Comparison of ENCODE assay signal across 18 cellular contexts in the genomic region with DNA sequence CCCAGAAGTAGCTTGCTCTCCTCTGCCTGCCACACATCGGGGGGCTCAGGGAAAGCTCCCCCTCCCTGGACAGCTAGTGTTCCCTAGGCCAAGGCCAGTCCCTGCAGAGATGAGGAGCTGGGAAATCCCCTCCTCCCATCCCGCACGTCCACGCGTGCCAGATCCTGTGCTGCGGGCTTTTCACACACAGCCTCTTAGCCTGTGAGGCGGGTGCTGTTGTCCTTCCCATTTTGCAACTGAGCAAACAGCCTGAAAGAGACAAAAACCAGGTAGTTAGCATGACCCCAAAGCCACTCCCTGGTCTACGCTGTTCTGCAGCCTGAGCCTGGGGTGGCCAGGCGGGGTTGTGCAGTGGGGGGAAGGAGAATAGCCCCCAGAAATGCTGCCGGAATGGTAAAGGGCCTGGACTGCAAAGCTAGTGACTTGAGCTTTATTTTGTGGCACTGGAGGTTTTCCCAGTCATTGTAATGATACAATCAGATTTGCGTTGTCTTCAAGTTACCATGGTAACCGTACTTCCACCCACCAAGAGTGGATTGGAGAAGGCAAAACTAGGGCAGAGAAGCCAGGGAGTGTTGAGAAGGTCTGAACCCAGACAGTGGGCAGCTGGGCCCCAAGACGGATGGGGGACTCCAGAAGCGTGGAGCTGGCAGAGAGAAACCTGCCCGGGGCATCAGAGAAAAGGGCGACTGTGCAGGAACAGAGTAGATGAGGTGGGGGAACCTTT.
A peak's percentile ranks its signal among the peaks of the same experiment; 100 is the strongest.
DNase-seq lines count a peak whose midpoint lies in the region; ATAC-seq and TF ChIP-seq lines count a peak whose summit lies in the region.
"Had no signal": no experiment of that assay in that cellular context is flagged by ENCODE, and none has a peak within 500 bp of the region (broad histone marks: within the 10 kb centered on the region; RNA-seq: fewer than 3 reads in every experiment).

No MANE protein-coding gene starts in this region.

- peaks cover 8% of the 10 kb centered on the region for H3K36me3 ChIP-seq in osteoblast (ENCODE audit: insufficient read depth, low read length)
- H3K36me3 ChIP-seq: prostate gland had no signal

- TF ChIP-seq CTCF in osteoblast (IDR thresholded peaks at IDR 0.05; ENCODE audit: extremely low read depth, low read depth, low read length): no peak

- DNase-seq in M059J (ENCODE audit: low read depth) (peak; percentile 50), head of caudate nucleus (peak in 26 of 42 donors; percentile 11 to 81 (median 38)), osteoblast (ENCODE audit: insufficient read length, low spot score, missing footprints) (peak; percentile 39)
- DNase-seq in stimulated activated CD4-positive, alpha-beta T cell treated with anti-CD3 and anti-CD28 coated beads, Interleukin-4, amount 100 ng/mL, for 4 hours: no peak
- DNase-seq: activated B cell treated with CpG ODN at 0.5 μM for 24 hours; activated CD8-positive, alpha-beta memory T cell treated with anti-CD3 and anti-CD28 coated beads for 24 hours; DMS 273 treated with DMSO at 0.1 percent for 48 hours; foreskin melanocyte; HCEC 1CT; Karpas-422; left colon; NCI-H1417 treated with DMSO at 0.1 percent for 48 hours; T-cell had no signal

- H3K4me3 ChIP-seq in osteoblast (ENCODE audit: insufficient read depth, low read length): no peak overlapping the region
- H3K4me3 ChIP-seq: prostate gland, tibial nerve had no signal

- no peaks in the 10 kb centered on the region for H4K20me1 ChIP-seq in osteoblast (ENCODE audit: insufficient read depth, low read length)

- ATAC-seq in GM18858 (IDR thresholded peaks at IDR 0.05; ENCODE audit: unreplicated experiment) (no peak), GM19463 (IDR thresholded peaks at IDR 0.05; ENCODE audit: unreplicated experiment) (no peak)
- ATAC-seq: left colon, T-cell had no signal

- H3K27me3 ChIP-seq in osteoblast (ENCODE audit: insufficient read depth, low read length): no peaks in the 10 kb centered on the region
- H3K27me3 ChIP-seq: tibial nerve had no signal

- H2AFZ ChIP-seq in osteoblast (ENCODE audit: low read length): no peak overlapping the region

- no peak overlapping the region for H3K4me2 ChIP-seq in osteoblast (ENCODE audit: insufficient read depth, low read length)

- no peaks in the 10 kb centered on the region for H3K79me2 ChIP-seq in osteoblast (ENCODE audit: insufficient read depth, low read length)

- H3K9me3 ChIP-seq in osteoblast (ENCODE audit: low read depth, low read length): no peaks in the 10 kb centered on the region
- H3K9me3 ChIP-seq: prostate gland, tibial nerve had no signal

- H3K4me1 ChIP-seq in osteoblast (ENCODE audit: insufficient read depth, low read length): no peaks in the 10 kb centered on the region
- H3K4me1 ChIP-seq: prostate gland, tibial nerve had no signal

- intact Hi-C loops in head of caudate nucleus (cut with DNase I): no loop called here

- H3K27ac ChIP-seq in angular gyrus (ENCODE audit: low read depth, low read length): peak overlapping the region; percentile 85
- H3K27ac ChIP-seq in osteoblast (ENCODE audit: low read depth, low read length): no peak overlapping the region
- H3K27ac ChIP-seq: prostate gland, tibial nerve had no signal

Comparison
In these comparisons a context has a peak if more than half of its experiments do, and no peak if none do; other contexts are left out.
1. DNase-seq: peak in M059J (single experiment), head of caudate nucleus (26 of 42) and osteoblast (single experiment); none in stimulated activated CD4-positive, alpha-beta T cell treated with anti-CD3 and anti-CD28 coated beads, Interleukin-4, amount 100 ng/mL, for 4 hours (0 of 2).